Comparison of ENCODE assay signal across 8 cellular contexts in the genomic region with DNA sequence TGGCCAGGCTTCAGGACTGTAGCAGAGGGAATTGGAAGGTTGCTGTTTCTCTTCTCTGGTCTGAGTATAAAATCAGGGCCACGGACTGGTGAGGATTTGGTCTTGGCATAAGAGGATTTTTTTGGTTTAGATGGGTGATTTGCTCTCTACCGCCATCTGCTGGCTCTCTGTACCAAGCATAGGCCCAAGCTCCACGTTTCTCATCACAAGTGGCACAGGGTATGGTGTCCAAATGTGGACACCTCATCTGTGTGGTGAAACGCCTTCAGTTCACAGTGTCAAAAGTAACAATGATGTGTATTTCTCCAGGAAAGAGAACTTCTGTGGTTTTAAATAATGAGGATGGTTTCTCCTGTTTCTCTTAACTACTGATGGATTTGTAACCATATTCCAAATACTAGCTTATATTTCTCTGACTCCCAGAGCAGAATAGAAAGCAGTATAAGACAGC.
DNase-seq lines count a peak whose midpoint lies in the region; ATAC-seq, FAIRE-seq and TF ChIP-seq lines count a peak whose summit lies in the region.

No MANE protein-coding gene starts in this region.

- DNase-seq in A673 (ENCODE audit: low spot score) (peak; percentile 81), GM12892 (ENCODE audit: insufficient read length) (peak; percentile 17), NCI-H524 (lab: John Stamatoyannopoulos, UW) (peak; percentile 59 to 80), ecto neural progenitor cell (ENCODE audit: low spot score) (peak; percentile 71), mesenchymal stem cell (peak; percentile 71)
- peak; percentile 73 for DNase-seq in activated CD4-positive, alpha-beta memory T cell treated with anti-CD3 and anti-CD28 coated beads for 36 hours
- peak; percentile 24 to 40 for DNase-seq in stimulated activated CD8-positive, alpha-beta memory T cell treated with anti-CD3 and anti-CD28 coated beads, Interleukin-2, amount 100 ng/mL, for 48 hours (ENCODE audit: low read depth in 2 of 2)

- CTCF ChIA-PET in A673 (lab: Charles Lee), result interaction anchor here (0.6 to 2.8 kb wide), 7 partner anchors 22 to 732 kb away, joined by 3 to 9 read pairs (median 4); no protein-coding TSS in a partner anchor
- CTCF ChIA-PET in activated CD4-positive, alpha-beta memory T cell treated with anti-CD3 and anti-CD28 coated beads for 36 hours (lab: Charles Lee), result interaction anchor here (0.6 to 4.8 kb wide), 53 partner anchors 9 to 731 kb away, joined by 3 to 65 read pairs (median 4); partner anchors contain the start of gene EML6

- no peak overlapping the region for H2BK12ac ChIP-seq in mesenchymal stem cell (ENCODE audit: low read length in 2 of 2)

- no peaks in the 10 kb centered on the region for H3K4me1 Mint-ChIP-seq in activated CD4-positive, alpha-beta memory T cell treated with anti-CD3 and anti-CD28 coated beads for 36 hours (ENCODE audit: low read depth)

- H3K4me1 ChIP-seq in A673 (ENCODE audit: insufficient read depth, low read length, poor library complexity, severe bottlenecking) (peaks cover 11% of the 10 kb centered on the region), mesenchymal stem cell (ENCODE audit: control insufficient read depth, insufficient read depth, low read depth, low read length) (peaks cover 3% of the 10 kb centered on the region)

- no peaks in the 10 kb centered on the region for H3K9me3 Mint-ChIP-seq in activated CD4-positive, alpha-beta memory T cell treated with anti-CD3 and anti-CD28 coated beads for 36 hours

- H2BK15ac ChIP-seq in mesenchymal stem cell (ENCODE audit: low read depth, poor library complexity, severe bottlenecking), result no peak overlapping the region

- H3K4me3 Mint-ChIP-seq in activated CD4-positive, alpha-beta memory T cell treated with anti-CD3 and anti-CD28 coated beads for 36 hours, result no peak overlapping the region

- intact Hi-C loops in A673 (cut with micrococcal nuclease; ENCODE audit: unreplicated experiment), result loop anchor here (5.0 kb wide), 3 partner anchors 76 to 731 kb away; partner anchors contain the start of gene EML6
- intact Hi-C loops in activated CD4-positive, alpha-beta memory T cell treated with anti-CD3 and anti-CD28 coated beads for 36 hours (cut with micrococcal nuclease), result loop anchor here (1.0 to 2.0 kb wide), 6 partner anchors 76 to 731 kb away; partner anchors contain the start of gene EML6

- no peaks in the 10 kb centered on the region for H3K27me3 Mint-ChIP-seq in activated CD4-positive, alpha-beta memory T cell treated with anti-CD3 and anti-CD28 coated beads for 36 hours

- POLR2A ChIA-PET in A673 (lab: Charles Lee; ENCODE audit: low non-redundant PET), result no interaction called here
- POLR2A ChIA-PET in activated CD4-positive, alpha-beta memory T cell treated with anti-CD3 and anti-CD28 coated beads for 36 hours (lab: Charles Lee), result no interaction called here

- H2BK120ac ChIP-seq in mesenchymal stem cell (ENCODE audit: low read depth, low read length), result no peak overlapping the region

- no peak overlapping the region for H3K4ac ChIP-seq in mesenchymal stem cell (ENCODE audit: low read depth in 1 of 2, low read length in 2 of 2)

- H3K9me3 ChIP-seq in A673 (ENCODE audit: low read depth, low read length, poor library complexity, severe bottlenecking) (no peaks in the 10 kb centered on the region), mesenchymal stem cell (ENCODE audit: control insufficient read depth, low read length) (no peaks in the 10 kb centered on the region)

- 17% methylated on average over 2 of the region's 4 CpGs for WGBS in mesenchymal stem cell

- peak overlapping the region; percentile 25 for H3K9ac ChIP-seq in mesenchymal stem cell (ENCODE audit: low read length)

- peak; percentile 91 for FAIRE-seq in GM12892 (lab: Jason Lieb, UNC)

- no peak overlapping the region for H2AFZ ChIP-seq in mesenchymal stem cell (ENCODE audit: low read depth, low read length)

- no peaks in the 10 kb centered on the region for H3K36me3 ChIP-seq in A673 (ENCODE audit: insufficient read depth, low read length, poor library complexity, severe bottlenecking)
- H3K36me3 ChIP-seq in mesenchymal stem cell (ENCODE audit: control insufficient read depth in 1 of 2, insufficient read depth in 2 of 2, low read depth in 1 of 2, low read length in 2 of 2), result no peaks in the 10 kb centered on the region

- no peak overlapping the region for H3K27ac Mint-ChIP-seq in activated CD4-positive, alpha-beta memory T cell treated with anti-CD3 and anti-CD28 coated beads for 36 hours

- H3K27ac ChIP-seq in A673 (ENCODE audit: low read depth, low read length, poor library complexity, severe bottlenecking), result no peak overlapping the region
- no peak overlapping the region for H3K27ac ChIP-seq in mesenchymal stem cell (ENCODE audit: low read length, poor library complexity, severe bottlenecking)

- no peak overlapping the region for H3K23ac ChIP-seq in mesenchymal stem cell (ENCODE audit: low read length in 2 of 2)

- no peak overlapping the region for H2BK5ac ChIP-seq in mesenchymal stem cell (ENCODE audit: low read depth, low read length, poor library complexity, severe bottlenecking)

- H3K4me3 ChIP-seq in A673 (ENCODE audit: low read depth, low read length, poor library complexity, severe bottlenecking) (no peak overlapping the region), mesenchymal stem cell (ENCODE audit: insufficient read depth in 1 of 2, low read depth in 1 of 2, low read length in 2 of 2) (no peak overlapping the region)

- TF ChIP-seq POLR2A in GM12892 (IDR thresholded peaks at IDR 0.05; ENCODE audit: low read depth, low read length), result no peak

- no TSS peak for BruUV-seq in A673 (replicated peaks; lab: Mats Ljungman, UMichigan)

- no peak overlapping the region for H3K14ac ChIP-seq in mesenchymal stem cell (ENCODE audit: low read length in 2 of 2)

- no peak overlapping the region for H2AK5ac ChIP-seq in mesenchymal stem cell (ENCODE audit: low read length, severe bottlenecking)

- H4K91ac ChIP-seq in mesenchymal stem cell (ENCODE audit: low read length), result no peak overlapping the region

- no peak overlapping the region for H3K18ac ChIP-seq in mesenchymal stem cell (ENCODE audit: low read depth in 1 of 2, low read length in 2 of 2)

- H3K4me2 ChIP-seq in mesenchymal stem cell (ENCODE audit: low read length, poor library complexity, severe bottlenecking), result no peak overlapping the region

- no peaks in the 10 kb centered on the region for H3K79me1 ChIP-seq in mesenchymal stem cell (replicated peaks; ENCODE audit: low read length, poor library complexity, severe bottlenecking)

- ATAC-seq in HG03135 (IDR thresholded peaks at IDR 0.05; ENCODE audit: unreplicated experiment), result peak; percentile 68

- peak; percentile 90 for TF ChIP-seq CTCF in A673 (conservative IDR thresholded peaks at IDR 0.05; ENCODE audit: low read depth, low read length)

- no peak overlapping the region for H4K8ac ChIP-seq in mesenchymal stem cell (ENCODE audit: low read length)

- H3K27me3 ChIP-seq in A673 (replicated peaks; ENCODE audit: insufficient read depth, low read depth, low read length, poor library complexity) (no peaks in the 10 kb centered on the region), mesenchymal stem cell (ENCODE audit: control insufficient read depth in 1 of 2, insufficient read depth in 1 of 2, low read length in 2 of 2) (no peaks in the 10 kb centered on the region)

- no peaks in the 10 kb centered on the region for H3K36me3 Mint-ChIP-seq in activated CD4-positive, alpha-beta memory T cell treated with anti-CD3 and anti-CD28 coated beads for 36 hours

Comparison
In these comparisons a context has a peak if more than half of its experiments do, and no peak if none do; other contexts are left out.
1. DNase-seq: peak in every context shown above with its lines; median percentile 81 in A673; 73 in activated CD4-positive, alpha-beta memory T cell treated with anti-CD3 and anti-CD28 coated beads for 36 hours; 71 in ecto neural progenitor cell; 71 in mesenchymal stem cell; 70 in NCI-H524; 32 in stimulated activated CD8-positive, alpha-beta memory T cell treated with anti-CD3 and anti-CD28 coated beads, Interleukin-2, amount 100 ng/mL, for 48 hours; 17 in GM12892.